Comparison of ENCODE assay signal across 8 cellular contexts in genomic region chrX:129932137-129932791, GRCh38. TPM values are rescaled to one million over a fixed set of nuclear protein-coding genes. Genes with fewer than 3 reads are reported as not detected.
DNase-seq lines count a peak whose midpoint lies in the region; ATAC-seq lines count a peak whose summit lies in the region.

No MANE protein-coding gene starts in this region.

- H3K18ac ChIP-seq in mesendoderm (ENCODE audit: low read length) = peak overlapping the region; percentile 99

- no peaks in the 10 kb centered on the region for H3K36me3 ChIP-seq in mesendoderm (ENCODE audit: control insufficient read depth, insufficient read depth, low read length)

- peak overlapping the region; percentile 56 for H3K4me3 ChIP-seq in mesendoderm (ENCODE audit: low read length)

- no peak overlapping the region for H2BK15ac ChIP-seq in mesendoderm (replicated peaks; ENCODE audit: low read depth)

- no peak overlapping the region for H2AK5ac ChIP-seq in mesendoderm (ENCODE audit: low read length)

- no peaks in the 10 kb centered on the region for H3K4me1 ChIP-seq in mesendoderm (ENCODE audit: control insufficient read depth, low read depth, low read length)

- peak; percentile 19 for DNase-seq in NCI-H2107 (lab: John Stamatoyannopoulos, UW)
- DNase-seq in NCI-H2107 treated with DMSO at 0.1 percent for 48 hours (lab: John Stamatoyannopoulos, UW; ENCODE audit: unreplicated experiment) = no peak
- peak; percentile 97 for DNase-seq in NCI-H82 (lab: John Stamatoyannopoulos, UW)
- DNase-seq in activated CD8-positive, alpha-beta memory T cell treated with anti-CD3 and anti-CD28 coated beads for 48 hours (ENCODE audit: low read depth in 2 of 3, low spot score in 2 of 3) = peak in 2 of 3 experiments; percentile 24 to 34
- peak; percentile 34 to 49 (median 49) for DNase-seq in effector memory CD8-positive, alpha-beta T cell
- peak; percentile 94 for DNase-seq in mesendoderm
- peak; percentile 34 for DNase-seq in stimulated activated CD8-positive, alpha-beta memory T cell treated with anti-CD3 and anti-CD28 coated beads, Interleukin-12 subunit alpha, Interleukin-12 subunit beta, amount 100 ng/mL, for 24 hours (ENCODE audit: extremely low read depth)

- H4K5ac ChIP-seq in mesendoderm (ENCODE audit: low read length) = no peak overlapping the region

- peak overlapping the region; percentile 87 for H3K56ac ChIP-seq in mesendoderm (ENCODE audit: low read length)

- peak overlapping the region; percentile 29 for H3K4ac ChIP-seq in mesendoderm (ENCODE audit: low read depth, low read length)

- peak overlapping the region; percentile 39 for H2BK120ac ChIP-seq in mesendoderm (ENCODE audit: low read depth, low read length)

- no peak overlapping the region for H3K23ac ChIP-seq in mesendoderm (ENCODE audit: low read length)

- no peak overlapping the region for H4K8ac ChIP-seq in mesendoderm (ENCODE audit: low read depth, low read length)

- no peaks in the 10 kb centered on the region for H3K79me1 ChIP-seq in mesendoderm (ENCODE audit: low read length)

- peak overlapping the region; percentile 79 to 81 for H3K4me3 Mint-ChIP-seq in effector memory CD8-positive, alpha-beta T cell

- peak overlapping the region; percentile 25 for H3K4me2 ChIP-seq in mesendoderm (ENCODE audit: low read length)

- H3K4me1 Mint-ChIP-seq in effector memory CD8-positive, alpha-beta T cell (ENCODE audit: low read depth in 2 of 2) = peaks cover 0 to 4% of the 10 kb centered on the region in 2 donors

- no peaks in the 10 kb centered on the region for H3K9me3 Mint-ChIP-seq in effector memory CD8-positive, alpha-beta T cell

- peak overlapping the region; percentile 74 for H3K9ac ChIP-seq in mesendoderm (ENCODE audit: low read length)

- peak overlapping the region; percentile 81 for H3K27ac ChIP-seq in mesendoderm (ENCODE audit: low read depth, low read length)

- peak; percentile 41 for ATAC-seq in HG03175 (IDR thresholded peaks at IDR 0.05; ENCODE audit: unreplicated experiment)
- peak; percentile 69 for ATAC-seq in effector memory CD8-positive, alpha-beta T cell (replicated peaks)

- peaks cover 15% of the 10 kb centered on the region for H3K36me3 Mint-ChIP-seq in effector memory CD8-positive, alpha-beta T cell (ENCODE audit: insufficient read depth)

- peaks cover 18% of the 10 kb centered on the region for H3K27me3 ChIP-seq in mesendoderm (ENCODE audit: insufficient read depth, low read length, poor library complexity)

- H3K27me3 Mint-ChIP-seq in effector memory CD8-positive, alpha-beta T cell = no peaks in the 10 kb centered on the region

- no peak overlapping the region for H2BK5ac ChIP-seq in mesendoderm (ENCODE audit: low read length)

- no CpG with 5 or more reads among the region's 84 CpGs for WGBS in mesendoderm (ENCODE audit: extremely low coverage, insufficient coverage, low lambda C conversion rate)

- no peak overlapping the region for H3K27ac Mint-ChIP-seq in effector memory CD8-positive, alpha-beta T cell

- H3K79me2 ChIP-seq in mesendoderm (ENCODE audit: control insufficient read depth, insufficient read depth, low read length) = no peaks in the 10 kb centered on the region

RNA-seq across cellular contexts. Expression of gene UTP14A, which starts 26.3 kb away (rescaled TPM):
- 39.6 TPM for polyA plus RNA-seq in mesendoderm (2013, experiment 1 of 2)
- polyA plus RNA-seq in mesendoderm (2013, experiment 2 of 2) = 39.6 TPM

RNA-seq across cellular contexts. Expression of gene BCORL1, which starts 50.2 kb away (rescaled TPM):
- polyA plus RNA-seq in mesendoderm (2013, experiment 1 of 2) = 0.70 TPM
- 0.77 TPM for polyA plus RNA-seq in mesendoderm (2013, experiment 2 of 2)
